In genomic region chr2:119476301-119477117, GRCh38 we compare ENCODE assay signal across 8 cellular contexts. TPM values are rescaled to one million over a fixed set of nuclear protein-coding genes. Genes with fewer than 3 reads are reported as not detected.
A peak's percentile ranks its signal among the peaks of the same experiment; 100 is the strongest.
DNase-seq lines count a peak whose midpoint lies in the region; ATAC-seq and TF ChIP-seq lines count a peak whose summit lies in the region.

No MANE protein-coding gene starts in this region.

- no peak for TF ChIP-seq EP300 in gastroesophageal sphincter (IDR thresholded peaks at IDR 0.05)

- H3K36me3 ChIP-seq in gastroesophageal sphincter (no peaks in the 10 kb centered on the region), neuronal stem cell (replicated peaks in 1 of 2; ENCODE audit: control insufficient read depth in 2 of 2, insufficient read depth in 2 of 2, low read length in 2 of 2) (no peaks in the 10 kb centered on the region)

- no peak overlapping the region for H3K27ac ChIP-seq in gastroesophageal sphincter
- no peak overlapping the region for H3K27ac ChIP-seq in neuronal stem cell (replicated peaks; ENCODE audit: low read length)

- no peaks in the 10 kb centered on the region for H3K79me1 ChIP-seq in neuronal stem cell (ENCODE audit: low read depth, low read length)

- H3K4me2 ChIP-seq in neuronal stem cell (ENCODE audit: insufficient read depth, low read length, poor library complexity, severe bottlenecking): peak overlapping the region; percentile 29

- H3K27me3 ChIP-seq in gastroesophageal sphincter (peaks cover 22% of the 10 kb centered on the region), neuronal stem cell (ENCODE audit: control insufficient read depth in 3 of 3, insufficient read depth in 3 of 3, low read depth in 1 of 3, low read length in 3 of 3) (peaks cover 0 to 20% (median 0%) of the 10 kb centered on the region in 3 experiments)

- no peak overlapping the region for H2BK120ac ChIP-seq in neuronal stem cell (ENCODE audit: low read depth, low read length)

- peak overlapping the region; percentile 56 for H2AFZ ChIP-seq in neuronal stem cell (ENCODE audit: low read length)

- H4K8ac ChIP-seq in neuronal stem cell (ENCODE audit: low read depth, low read length): no peak overlapping the region

- no peak overlapping the region for H2BK15ac ChIP-seq in neuronal stem cell (ENCODE audit: low read length)

- no peak overlapping the region for H2BK5ac ChIP-seq in neuronal stem cell (ENCODE audit: low read length)

- H2BK12ac ChIP-seq in neuronal stem cell (ENCODE audit: low read length): no peak overlapping the region

- TF ChIP-seq POLR2A in gastroesophageal sphincter (IDR thresholded peaks at IDR 0.05): no peak

- no peak overlapping the region for H3K14ac ChIP-seq in neuronal stem cell (ENCODE audit: low read length)

- H4K91ac ChIP-seq in neuronal stem cell (ENCODE audit: low read depth, low read length, poor library complexity): no peak overlapping the region

- peak; percentile 2 for DNase-seq in AG09319 (ENCODE audit: extremely low read depth, low read depth)
- peak; percentile 68 for DNase-seq in NCI-H2196 (lab: John Stamatoyannopoulos, UW; ENCODE audit: unreplicated experiment)
- peak; percentile 7 for DNase-seq in activated T-cell treated with anti-CD3 and anti-CD28 coated beads for 24 hours (ENCODE audit: low read depth)
- peak; percentile 56 for DNase-seq in neuronal stem cell (ENCODE audit: low spot score)
- no peak for DNase-seq in effector CD4-positive, alpha-beta T cell

- ATAC-seq in HG02798 (IDR thresholded peaks at IDR 0.05; ENCODE audit: poor library complexity, unreplicated experiment): peak; percentile 74
- ATAC-seq in gastroesophageal sphincter: peak; percentile 59

- H3K23ac ChIP-seq in neuronal stem cell (ENCODE audit: low read depth, low read length, poor library complexity): no peak overlapping the region

- H3K4me3 ChIP-seq in gastroesophageal sphincter (no peak overlapping the region), neuronal stem cell (ENCODE audit: low read length in 2 of 2) (no peak overlapping the region)

- no peak overlapping the region for H3K9ac ChIP-seq in neuronal stem cell (ENCODE audit: low read depth, low read length, poor library complexity)

- H3K9me3 ChIP-seq in gastroesophageal sphincter (no peaks in the 10 kb centered on the region), neuronal stem cell (replicated peaks in 1 of 2; ENCODE audit: control insufficient read depth in 2 of 2, insufficient read depth in 1 of 2, low read depth in 1 of 2, low read length in 2 of 2) (no peaks in the 10 kb centered on the region)

- H3K4me1 ChIP-seq in gastroesophageal sphincter (peaks cover 0 to 9% (median 0%) of the 10 kb centered on the region in 3 donors), neuronal stem cell (ENCODE audit: control insufficient read depth in 2 of 2, insufficient read depth in 1 of 2, low read depth in 1 of 2, low read length in 2 of 2) (peaks cover 0 to 6% of the 10 kb centered on the region in 2 donors)

- no peak overlapping the region for H3K4ac ChIP-seq in neuronal stem cell (ENCODE audit: low read length)

- peak overlapping the region; percentile 42 for H3K18ac ChIP-seq in neuronal stem cell (ENCODE audit: low read length)

- H2AK5ac ChIP-seq in neuronal stem cell (ENCODE audit: low read depth, low read length): no peak overlapping the region

- TF ChIP-seq CTCF in AG09319 (IDR thresholded peaks at IDR 0.05; ENCODE audit: low read depth, low read length) (peak; percentile 92), GM12873 (IDR thresholded peaks at IDR 0.05; ENCODE audit: insufficient read depth, low read depth, low read length, missing control alignments) (peak; percentile 97), gastroesophageal sphincter (IDR thresholded peaks at IDR 0.05) (peak in 3 of 4 experiments; percentile 76 to 98 (median 82))

- 31% methylated on average over 12 of the region's 20 CpGs; no CpG with 5 or more reads in 1 of the 2 donors for WGBS in gastroesophageal sphincter (ENCODE audit: low coverage in 1 of 2), 2 donors
- no CpG with 5 or more reads among the region's 20 CpGs for WGBS in neuronal stem cell (ENCODE audit: extremely low coverage in 2 of 2, insufficient read length in 2 of 2, insufficient replicate concordance in 1 of 2), 2 donors

RNA-seq across cellular contexts. Expression of gene TMEM37, which starts 44.9 kb away (rescaled TPM):
- total RNA-seq in gastroesophageal sphincter: 1 to 10 TPM in 3 of 4 donors, not detected in 1; 3.0 to 8.1 (median 5.2) TPM
- 0.71 TPM for polyA plus RNA-seq in neuronal stem cell (2013, experiment 1 of 2)
- polyA plus RNA-seq in neuronal stem cell (2013, experiment 2 of 2): 0.58 TPM

RNA-seq across cellular contexts. Expression of gene SCTR, which starts 47.8 kb away (rescaled TPM):
- total RNA-seq in gastroesophageal sphincter: under 1 TPM in 1 of 4 donors, not detected in 3; 0.81 TPM
- polyA plus RNA-seq in neuronal stem cell (2013, experiment 1 of 2): not detected
- polyA plus RNA-seq in neuronal stem cell (2013, experiment 2 of 2): not detected
